ENCODE assay signal across 1 cellular context in the genomic region with DNA sequence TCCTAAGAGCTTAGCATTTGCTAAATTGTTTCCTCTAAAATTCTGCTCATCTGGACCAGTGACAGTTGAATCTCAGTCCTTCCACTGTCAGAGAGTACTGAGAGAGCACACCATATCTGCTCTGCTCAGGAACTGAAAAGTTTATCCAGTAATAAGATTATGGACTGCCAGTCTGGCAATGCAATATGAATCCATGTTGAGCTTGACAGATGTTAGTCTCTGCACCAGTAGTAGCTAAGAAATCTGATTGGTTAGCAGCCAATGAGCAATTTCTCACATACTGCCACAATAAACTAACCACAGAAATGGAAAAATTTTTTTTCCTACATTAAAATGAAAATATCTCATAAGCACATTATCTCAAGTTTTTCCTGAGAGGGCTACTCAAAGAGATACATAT.
TF ChIP-seq lines count a peak whose summit lies in the region.

No MANE protein-coding gene starts in this region.

TF ChIP-seq in IMR-90, 13 proteins besides CTCF, POLR2A, EP300 and RAD21 (continued from another document):
- TF ChIP-seq SMC3 (IDR thresholded peaks at IDR 0.05; ENCODE audit: low read depth, low read length) (no peak), CHD1 (IDR thresholded peaks at IDR 0.05; ENCODE audit: low read depth, low read length) (no peak), MXI1 (IDR thresholded peaks at IDR 0.05; ENCODE audit: borderline replicate concordance, low read depth, low read length) (no peak), CEBPB (IDR thresholded peaks at IDR 0.05; ENCODE audit: low read depth, low read length) (no peak), BHLHE40 (IDR thresholded peaks at IDR 0.05; ENCODE audit: low read depth, low read length) (no peak), NFE2L2 (IDR thresholded peaks at IDR 0.05; ENCODE audit: low read depth, low read length) (no peak), MAFK (IDR thresholded peaks at IDR 0.05; ENCODE audit: low read depth, low read length) (no peak), ELK1 (IDR thresholded peaks at IDR 0.05; ENCODE audit: borderline replicate concordance, low read depth, low read length) (no peak), RFX5 (IDR thresholded peaks at IDR 0.05; ENCODE audit: low read depth, low read length) (no peak), FOS (IDR thresholded peaks at IDR 0.05; ENCODE audit: low read depth, low read length) (no peak)
